ENCODE assay signal across 9 cellular contexts in genomic region chr10:70324341-70324861, GRCh38. TPM values are rescaled to one million over a fixed set of nuclear protein-coding genes. Genes with fewer than 3 reads are reported as not detected.
DNase-seq lines count a peak whose midpoint lies in the region; ATAC-seq and TF ChIP-seq lines count a peak whose summit lies in the region.
"Had no signal": no experiment of that assay in that cellular context is flagged by ENCODE, and none has a peak within 500 bp of the region (broad histone marks: within the 10 kb centered on the region; RNA-seq: fewer than 3 reads in every experiment).

No MANE protein-coding gene starts in this region.

- H3K9me3 ChIP-seq in HUES6 (ENCODE audit: control insufficient read depth, insufficient read depth, low read depth, low read length) (no peaks in the 10 kb centered on the region), right cardiac atrium (ENCODE audit: control insufficient read depth, low read length) (no peaks in the 10 kb centered on the region), testis (no peaks in the 10 kb centered on the region), gastroesophageal sphincter (no peaks in the 10 kb centered on the region)

- no peak for TF ChIP-seq POLR2A in testis (IDR thresholded peaks at IDR 0.05)
- TF ChIP-seq POLR2A in gastroesophageal sphincter (IDR thresholded peaks at IDR 0.05) = no peak

- DNase-seq in activated CD8-positive, alpha-beta memory T cell treated with anti-CD3 and anti-CD28 coated beads for 24 hours = peak; percentile 70
- DNase-seq in activated CD8-positive, alpha-beta memory T cell treated with anti-CD3 and anti-CD28 coated beads, Interleukin-2, amount 50 U/mL, for 48 hours = no peak
- DNase-seq in right cardiac atrium (peak in 2 of 3 donors; percentile 55 to 70), testis (peak; percentile 40)
- no peak for DNase-seq in stimulated activated CD4-positive, alpha-beta T cell treated with anti-CD3 and anti-CD28 coated beads, Interleukin-2, amount 100 ng/mL, for 48 hours

- H3K36me3 ChIP-seq in HUES6 (ENCODE audit: control insufficient read depth, insufficient read depth, low read length) = peaks cover 9% of the 10 kb centered on the region; the same call in 1 of the 2 replicates
- no peaks in the 10 kb centered on the region for H3K36me3 ChIP-seq in testis (ENCODE audit: low read depth, missing control alignments)
- H3K36me3 ChIP-seq in gastroesophageal sphincter = peaks cover 0 to 22% of the 10 kb centered on the region in 2 donors

- TF ChIP-seq CTCF in testis (IDR thresholded peaks at IDR 0.05) (no peak), gastroesophageal sphincter (IDR thresholded peaks at IDR 0.05) (no peak)

- no peaks in the 10 kb centered on the region for H3K27me3 ChIP-seq in HUES6 (ENCODE audit: control insufficient read depth, insufficient read depth, low read length)
- no peaks in the 10 kb centered on the region for H3K27me3 ChIP-seq in right cardiac atrium (ENCODE audit: control insufficient read depth, insufficient read depth)
- H3K27me3 ChIP-seq in testis = no peaks in the 10 kb centered on the region
- H3K27me3 ChIP-seq in gastroesophageal sphincter = no peaks in the 10 kb centered on the region

- WGBS in right cardiac atrium = 55% methylated on average over 11 of the region's 11 CpGs
- 60 to 65% methylated on average over 7 to 11 of the region's 11 CpGs for WGBS in testis, 2 donors
- WGBS in gastroesophageal sphincter (ENCODE audit: low coverage in 1 of 2), 2 donors = 83 to 100% methylated on average over 1 of the region's 11 CpGs

- no peak for TF ChIP-seq EP300 in gastroesophageal sphincter (IDR thresholded peaks at IDR 0.05)

- intact Hi-C loops in right cardiac atrium (cut with DNase I) (no loop called here), testis (cut with DNase I; ENCODE audit: low total_unique reads) (no loop called here)

- H3K9ac ChIP-seq in HUES6 (ENCODE audit: low read length) = peak overlapping the region; percentile 2

- H3K4me3 ChIP-seq in HUES6 (ENCODE audit: low read depth, low read length) (no peak overlapping the region), right cardiac atrium (ENCODE audit: low read length) (no peak overlapping the region), testis (no peak overlapping the region), gastroesophageal sphincter (no peak overlapping the region)

- H3K27ac ChIP-seq in HUES6 (ENCODE audit: low read depth, low read length) (no peak overlapping the region), right cardiac atrium (ENCODE audit: low read length) (no peak overlapping the region), testis (no peak overlapping the region), gastroesophageal sphincter (no peak overlapping the region)

- peaks cover 9% of the 10 kb centered on the region; the same call in 1 of the 2 replicates for H3K4me1 ChIP-seq in HUES6 (ENCODE audit: control insufficient read depth, insufficient read depth, low read length)
- H3K4me1 ChIP-seq in right cardiac atrium (ENCODE audit: control insufficient read depth, insufficient read depth, low read length) = peaks cover 10% of the 10 kb centered on the region
- peaks cover 3% of the 10 kb centered on the region for H3K4me1 ChIP-seq in testis
- H3K4me1 ChIP-seq in gastroesophageal sphincter = no peaks in the 10 kb centered on the region

- ATAC-seq in right cardiac atrium (peak; percentile 12 to 20), gastroesophageal sphincter (no peak), GM18858 (IDR thresholded peaks at IDR 0.05; ENCODE audit: unreplicated experiment) (no peak)

RNA-seq across cellular contexts. Expression of gene NPFFR1, which starts 40.6 kb away (rescaled TPM):
- total RNA-seq in right cardiac atrium = under 1 TPM in 1 of 4 donors, not detected in 3; 0.03 TPM
- 0.02 TPM for polyA plus RNA-seq in right cardiac atrium
- 1 to 10 TPM; 2.8 to 6.6 TPM for total RNA-seq in testis
- 2.6 TPM for polyA plus RNA-seq in testis (ENCODE audit: insufficient read depth, low read depth, low replicate concordance)
- under 1 TPM in 3 of 4 donors, not detected in 1; under 0.01 to 0.04 (median under 0.01) TPM for total RNA-seq in gastroesophageal sphincter
- total RNA-seq: M059J had no signal

RNA-seq across cellular contexts. Expression of gene LRRC20, which starts 58.0 kb away (rescaled TPM):
- total RNA-seq in right cardiac atrium (10 to 100 TPM; 17.7 to 46.4 (median 37.0) TPM), testis (10 to 100 TPM; 14.8 to 21.6 TPM), gastroesophageal sphincter (10 to 100 TPM in 2 of 4 donors, 1 to 10 TPM in 2; 7.5 to 18.8 (median 10.1) TPM)
- polyA plus RNA-seq in right cardiac atrium (33.4 TPM), testis (ENCODE audit: insufficient read depth, low read depth, low replicate concordance) (30.8 TPM)

Comparison
In these comparisons a context has a peak if more than half of its experiments do, and no peak if none do; other contexts are left out.
1. DNase-seq: peak in activated CD8-positive, alpha-beta memory T cell treated with anti-CD3 and anti-CD28 coated beads for 24 hours (single experiment), right cardiac atrium (2 of 3) and testis (single experiment); none in activated CD8-positive, alpha-beta memory T cell treated with anti-CD3 and anti-CD28 coated beads, Interleukin-2, amount 50 U/mL, for 48 hours (single experiment) and stimulated activated CD4-positive, alpha-beta T cell treated with anti-CD3 and anti-CD28 coated beads, Interleukin-2, amount 100 ng/mL, for 48 hours (0 of 2).
2. ATAC-seq: peak in right cardiac atrium (2 of 2); none in gastroesophageal sphincter (single experiment) and GM18858 (single experiment).